Comparison of ENCODE assay signal across 3 cellular contexts in the genomic region with DNA sequence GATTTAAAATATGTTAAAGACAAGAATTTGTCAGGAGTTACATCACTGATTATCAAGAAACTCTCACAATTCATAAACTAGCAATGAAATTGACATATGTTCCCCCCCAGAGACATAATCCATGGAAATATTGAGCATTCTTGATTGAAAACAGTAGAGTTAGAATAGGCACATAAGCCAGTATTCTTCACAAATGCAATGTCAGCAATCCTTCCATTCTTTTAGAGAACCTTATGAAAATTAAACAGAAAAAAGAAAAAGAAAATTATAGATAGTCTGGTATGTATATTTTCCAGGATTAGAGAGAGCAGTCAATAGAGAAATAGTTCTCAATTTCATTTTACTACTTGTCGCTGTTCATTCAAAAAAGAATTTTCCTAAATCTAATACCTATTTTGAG.
A peak's percentile ranks its signal among the peaks of the same experiment; 100 is the strongest.
TF ChIP-seq lines count a peak whose summit lies in the region.

No MANE protein-coding gene starts in this region.

TF ChIP-seq in HepG2, 621 proteins besides CTCF, POLR2A, EP300 and RAD21:
- TF ChIP-seq SOX6 (IDR thresholded peaks at IDR 0.05): no peak
- TF ChIP-seq SOX6 (CRISPR knock-in tag; IDR thresholded peaks at IDR 0.05): no peak
- TF ChIP-seq ZNF879 (CRISPR knock-in tag; IDR thresholded peaks at IDR 0.05): no peak
- no peak for TF ChIP-seq ZNF326 (CRISPR knock-in tag; IDR thresholded peaks at IDR 0.05; ENCODE audit: borderline replicate concordance)
- TF ChIP-seq ZFP90 (CRISPR knock-in tag; IDR thresholded peaks at IDR 0.05; ENCODE audit: borderline replicate concordance): no peak
- no peak for TF ChIP-seq ZNF264 (CRISPR knock-in tag; IDR thresholded peaks at IDR 0.05)
- TF ChIP-seq TAF15 (IDR thresholded peaks at IDR 0.05; ENCODE audit: low read depth, low read length, poor library complexity, severe bottlenecking): no peak
- TF ChIP-seq ZBTB20 (CRISPR knock-in tag; IDR thresholded peaks at IDR 0.05; ENCODE audit: borderline replicate concordance, low read depth): no peak
- TF ChIP-seq MAFK (conservative IDR thresholded peaks at IDR 0.05 in 1 of 2, IDR thresholded peaks at IDR 0.05 in 1 of 2; ENCODE audit: low read length in 2 of 2): peak; percentile 75 to 93
- no peak for TF ChIP-seq NFIB (CRISPR knock-in tag; IDR thresholded peaks at IDR 0.05; ENCODE audit: borderline replicate concordance)
- TF ChIP-seq MAFF (IDR thresholded peaks at IDR 0.05; ENCODE audit: low read depth, low read length): peak; percentile 90

TF ChIP-seq in IMR-90, 13 proteins besides CTCF, POLR2A, EP300 and RAD21:
- TF ChIP-seq MAFK (IDR thresholded peaks at IDR 0.05; ENCODE audit: low read depth, low read length): peak; percentile 96
- TF ChIP-seq RCOR1 (IDR thresholded peaks at IDR 0.05; ENCODE audit: insufficient replicate concordance, low read length): no peak

TF ChIP-seq in H1, 55 proteins besides CTCF, POLR2A, EP300 and RAD21:
- TF ChIP-seq GABPA (IDR thresholded peaks at IDR 0.05; ENCODE audit: borderline replicate concordance, insufficient read depth, low read length): no peak
- peak; percentile 13; the same call in 1 of the 2 replicates for TF ChIP-seq MAFK (IDR thresholded peaks at IDR 0.05; ENCODE audit: low read depth, low read length)
- TF ChIP-seq BACH1 (IDR thresholded peaks at IDR 0.05; ENCODE audit: low read length): no peak
TF ChIP-seq in H1: peak in this region for 1.
